Comparison of ENCODE assay signal across 28 cellular contexts in genomic region chr20:57174737-57175136, GRCh38.
"Had no signal": no experiment of that assay in that cellular context is flagged by ENCODE, and none has a peak within 500 bp of the region (broad histone marks: within the 10 kb centered on the region; RNA-seq: fewer than 3 reads in every experiment).

No MANE protein-coding gene starts in this region.

- H3K27me3 ChIP-seq: brain microvascular endothelial cell, SJCRH30 had no signal

- H3K4me1 ChIP-seq: SJCRH30 had no signal

- H3K27me3 Mint-ChIP-seq: activated CD4-positive, alpha-beta T cell treated with anti-CD3 and anti-CD28 coated beads, Interleukin-2, amount 10 ng/mL, durations not matched to agents 24 days and 14 days had no signal

- H3K27ac ChIP-seq: brain microvascular endothelial cell, SJCRH30, SK-N-MC had no signal

- DNase-seq: activated CD4-positive, alpha-beta T cell treated with anti-CD3 and anti-CD28 coated beads, Interleukin-2, amount 10 ng/mL, durations not matched to agents 24 days and 14 days; activated CD4-positive, alpha-beta T cell treated with anti-CD3 and anti-CD28 coated beads, Interleukin-2, amount 50 U/mL, for 4 hours; activated CD8-positive, alpha-beta T cell treated with anti-CD3 and anti-CD28 coated beads for 36 hours; activated gamma-delta T cell; activated naive CD4-positive, alpha-beta T cell treated with Interleukin-2 at 50 U/mL for 16 hours; activated naive CD8-positive, alpha-beta T cell treated with anti-CD3 and anti-CD28 coated beads, Interleukin-2, amount 10 ng/mL, durations not matched to agents 7 days and 5 days; activated T-cell treated with anti-CD3 and anti-CD28 coated beads, Interleukin-2, amount 50 U/mL, for 24 hours; anterior cingulate cortex; brain microvascular endothelial cell; KG1; MM.1S; MV-4-11; NCI-H1092; NCI-H1436 treated with DMSO at 0.1 percent for 48 hours; NCI-H1694 treated with DMSO at 0.1 percent for 48 hours; NCI-H2029; NCI-H345; NCI-H524 treated with DMSO at 0.1 percent for 48 hours; OCI-M1; Right ventricle myocardium superior; SJCRH30 had no signal

- FAIRE-seq: TTC549 had no signal

- H3K4me3 Mint-ChIP-seq: activated CD4-positive, alpha-beta T cell treated with anti-CD3 and anti-CD28 coated beads, Interleukin-2, amount 10 ng/mL, durations not matched to agents 24 days and 14 days; activated CD8-positive, alpha-beta T cell treated with anti-CD3 and anti-CD28 coated beads for 36 hours; activated naive CD4-positive, alpha-beta T cell treated with anti-CD3 and anti-CD28 coated beads, Interleukin-2, amount 50 U/mL, for 24 hours; activated naive CD8-positive, alpha-beta T cell treated with anti-CD3 and anti-CD28 coated beads, Interleukin-2, amount 10 ng/mL, durations not matched to agents 7 days and 5 days; activated T-cell treated with anti-CD3 and anti-CD28 coated beads, Interleukin-2, amount 50 U/mL, for 24 hours; central memory CD8-positive, alpha-beta T cell; T-helper 1 cell treated with Interleukin-12 subunit alpha and Interleukin-12 subunit beta and Interleukin-4 antibody, amounts not matched to agents 30 μg/mL and 1 μg/mL, for 36 hours; T-helper 2 cell treated with Interferon-gamma antibody and Interleukin-4, amounts not matched to agents 5 μg/mL and 100 μg/mL, for 36 hours had no signal

- H3K4me3 ChIP-seq: SJCRH30, SK-N-MC had no signal

- H3K36me3 Mint-ChIP-seq: activated naive CD4-positive, alpha-beta T cell treated with anti-CD3 and anti-CD28 coated beads, Interleukin-2, amount 50 U/mL, for 24 hours; activated naive CD8-positive, alpha-beta T cell treated with anti-CD3 and anti-CD28 coated beads, Interleukin-2, amount 10 ng/mL, durations not matched to agents 7 days and 5 days had no signal

- H3K4me1 Mint-ChIP-seq: activated naive CD4-positive, alpha-beta T cell treated with anti-CD3 and anti-CD28 coated beads, Interleukin-2, amount 50 U/mL, for 24 hours; activated naive CD8-positive, alpha-beta T cell treated with anti-CD3 and anti-CD28 coated beads, Interleukin-2, amount 10 ng/mL, durations not matched to agents 7 days and 5 days; central memory CD8-positive, alpha-beta T cell had no signal

- H3K9me3 Mint-ChIP-seq: activated CD4-positive, alpha-beta T cell treated with anti-CD3 and anti-CD28 coated beads, Interleukin-2, amount 10 ng/mL, durations not matched to agents 24 days and 14 days; activated CD8-positive, alpha-beta T cell treated with anti-CD3 and anti-CD28 coated beads for 36 hours; activated naive CD4-positive, alpha-beta T cell treated with anti-CD3 and anti-CD28 coated beads, Interleukin-2, amount 50 U/mL, for 24 hours; activated naive CD8-positive, alpha-beta T cell treated with anti-CD3 and anti-CD28 coated beads, Interleukin-2, amount 10 ng/mL, durations not matched to agents 7 days and 5 days; activated T-cell treated with anti-CD3 and anti-CD28 coated beads, Interleukin-2, amount 50 U/mL, for 24 hours; activated T-helper 2 cell treated with anti-CD3 and anti-CD28 coated beads, Interferon-gamma antibody, Interleukin-2, Interleukin-4, amounts not matched to agents 10 μg/mL and 5 μg/mL and 100 μg/mL, durations not matched to agents 14 hours and 24 hours and 36 hours; central memory CD8-positive, alpha-beta T cell; T-helper 1 cell treated with Interleukin-12 subunit alpha and Interleukin-12 subunit beta and Interleukin-4 antibody, amounts not matched to agents 30 μg/mL and 1 μg/mL, for 36 hours; T-helper 2 cell treated with Interferon-gamma antibody and Interleukin-4, amounts not matched to agents 5 μg/mL and 100 μg/mL, for 36 hours had no signal

- H3K27ac Mint-ChIP-seq: activated CD8-positive, alpha-beta T cell treated with anti-CD3 and anti-CD28 coated beads for 36 hours; activated naive CD4-positive, alpha-beta T cell treated with anti-CD3 and anti-CD28 coated beads, Interleukin-2, amount 50 U/mL, for 24 hours; activated naive CD8-positive, alpha-beta T cell treated with anti-CD3 and anti-CD28 coated beads, Interleukin-2, amount 10 ng/mL, durations not matched to agents 7 days and 5 days; activated T-cell treated with anti-CD3 and anti-CD28 coated beads, Interleukin-2, amount 50 U/mL, for 24 hours; T-helper 2 cell treated with Interferon-gamma antibody and Interleukin-4, amounts not matched to agents 5 μg/mL and 100 μg/mL, for 36 hours had no signal

- H3K36me3 ChIP-seq: brain microvascular endothelial cell had no signal

- H3K9me3 ChIP-seq: SJCRH30 had no signal
